ENCODE assay signal across 13 cellular contexts in the genomic region with DNA sequence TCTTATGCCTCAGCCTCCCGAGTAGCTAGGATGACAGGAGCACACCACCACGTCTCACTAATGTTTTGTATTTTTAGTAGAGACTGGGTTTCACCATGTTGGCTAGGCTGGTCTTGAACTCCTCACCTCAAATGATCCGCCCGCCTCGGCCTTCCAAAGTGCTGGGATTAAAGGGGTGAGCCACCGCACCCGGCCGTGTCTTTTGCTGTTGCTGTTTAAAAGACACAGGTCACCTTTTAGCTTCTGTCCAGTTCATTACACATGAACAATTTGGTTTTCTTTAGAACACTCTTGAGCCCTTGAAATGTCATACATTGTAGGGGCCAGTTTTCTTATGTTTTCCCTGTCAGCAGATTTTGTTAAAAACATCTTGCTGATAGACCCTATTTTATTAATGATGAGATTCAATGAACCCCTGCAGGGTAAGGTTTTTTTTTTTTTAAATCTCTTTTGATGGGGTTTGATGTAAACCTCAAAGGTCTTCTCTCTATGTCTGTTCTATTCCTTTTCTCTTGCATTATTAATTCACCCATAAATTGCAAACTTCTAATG.
DNase-seq lines count a peak whose midpoint lies in the region; ATAC-seq and TF ChIP-seq lines count a peak whose summit lies in the region.
"Had no signal": no experiment of that assay in that cellular context is flagged by ENCODE, and none has a peak within 500 bp of the region (broad histone marks: within the 10 kb centered on the region; RNA-seq: fewer than 3 reads in every experiment).

No MANE protein-coding gene starts in this region.

- H3K27me3 ChIP-seq in neutrophil: no peaks in the 10 kb centered on the region
- no peaks in the 10 kb centered on the region for H3K27me3 ChIP-seq in PC-9 (ENCODE audit: insufficient read depth, low read depth)
- H3K27me3 ChIP-seq: upper lobe of left lung had no signal

- no peaks in the 10 kb centered on the region; the same call in 1 of the 2 replicates for H3F3A ChIP-seq in PC-9 (ENCODE audit: insufficient read depth, low read depth)

- no peaks in the 10 kb centered on the region for H3K9me3 Mint-ChIP-seq in activated naive CD4-positive, alpha-beta T cell treated with anti-CD3 and anti-CD28 coated beads, Interleukin-2, amount 50 U/mL, for 72 hours
- H3K9me3 Mint-ChIP-seq in endothelial cell (ENCODE audit: unreplicated experiment): no peaks in the 10 kb centered on the region
- no peaks in the 10 kb centered on the region for H3K9me3 Mint-ChIP-seq in type B pancreatic cell
- H3K9me3 Mint-ChIP-seq: CD4-positive, alpha-beta T cell had no signal

- H4K20me1 ChIP-seq in PC-9 (ENCODE audit: insufficient read depth): no peaks in the 10 kb centered on the region

- H3K36me3 ChIP-seq in neutrophil (no peaks in the 10 kb centered on the region), PC-9 (ENCODE audit: low read depth) (no peaks in the 10 kb centered on the region)
- H3K36me3 ChIP-seq: upper lobe of left lung had no signal

- no peak for ATAC-seq in activated naive CD4-positive, alpha-beta T cell treated with anti-CD3 and anti-CD28 coated beads, Interleukin-2, amount 50 U/mL, for 72 hours

- no peaks in the 10 kb centered on the region for H3K9me2 ChIP-seq in PC-9 (ENCODE audit: insufficient read depth)

- BruUV-seq in PC-9 (replicated peaks; lab: Mats Ljungman, UMichigan): no TSS peak

- no peak overlapping the region for H3K4me3 Mint-ChIP-seq in endothelial cell (ENCODE audit: unreplicated experiment)
- peak overlapping the region; percentile 34 for H3K4me3 Mint-ChIP-seq in type B pancreatic cell

- POLR2A ChIA-PET in PC-9 (lab: Charles Lee; ENCODE audit: unreplicated experiment): interaction anchor here (0.6 kb wide), 1 partner anchor 1193 kb away, joined by 5 read pairs; no protein-coding TSS in a partner anchor

- H3K36me3 Mint-ChIP-seq in activated naive CD4-positive, alpha-beta T cell treated with anti-CD3 and anti-CD28 coated beads, Interleukin-2, amount 50 U/mL, for 72 hours: peaks cover 0 to 6% of the 10 kb centered on the region in 2 donors
- H3K36me3 Mint-ChIP-seq in endothelial cell (ENCODE audit: low read depth, unreplicated experiment) (peaks cover 4% of the 10 kb centered on the region), type B pancreatic cell (peaks cover 4% of the 10 kb centered on the region)

- H3K4me1 ChIP-seq in neutrophil (ENCODE audit: control insufficient read depth in 1 of 2, insufficient read depth in 1 of 2, low read depth in 1 of 2, low read length in 1 of 2): peaks cover 10 to 15% of the 10 kb centered on the region in 2 experiments
- H3K4me1 ChIP-seq in PC-9 (replicated peaks; ENCODE audit: insufficient read depth): peaks cover 8% of the 10 kb centered on the region

- H3K79me2 ChIP-seq in PC-9 (ENCODE audit: low read depth): no peaks in the 10 kb centered on the region

- no peak for DNase-seq in activated naive CD4-positive, alpha-beta T cell treated with anti-CD3 and anti-CD28 coated beads, Interleukin-2, amount 50 U/mL, for 72 hours (ENCODE audit: low spot score in 2 of 2)
- DNase-seq in activated naive CD4-positive, alpha-beta T cell treated with Interleukin-2 at 50 U/mL for 16 hours: no peak
- DNase-seq in endothelial cell (ENCODE audit: low spot score): no peak
- no peak for DNase-seq in type B pancreatic cell (ENCODE audit: extremely low spot score, unreplicated experiment)
- DNase-seq in PC-9: no peak
- DNase-seq in stimulated activated CD4-positive, alpha-beta T cell treated with anti-CD3 and anti-CD28 coated beads, Interleukin-4, amount 100 ng/mL, for 4 hours: no peak
- DNase-seq in SIG-M5 (lab: John Stamatoyannopoulos, UW): no peak
- DNase-seq: activated CD4-positive, CD25-positive, alpha-beta regulatory T cell; activated gamma-delta T cell had no signal

- CTCF ChIA-PET in PC-9 (lab: Charles Lee): interaction anchor here (1.0 kb wide), 1 partner anchor 167 kb away, joined by 5 read pairs; no protein-coding TSS in a partner anchor

- no peak overlapping the region for H3K4me3 ChIP-seq in neutrophil (ENCODE audit: low read depth in 1 of 2, low read length in 1 of 2)
- H3K4me3 ChIP-seq in PC-9: no peak overlapping the region

- H3K27ac ChIP-seq in neutrophil: peak overlapping the region; percentile 10
- no peak overlapping the region for H3K27ac ChIP-seq in PC-9
- H3K27ac ChIP-seq: RWPE1 had no signal

- H3K27me3 Mint-ChIP-seq in endothelial cell (ENCODE audit: unreplicated experiment): peaks cover 3% of the 10 kb centered on the region
- no peaks in the 10 kb centered on the region for H3K27me3 Mint-ChIP-seq in type B pancreatic cell
- H3K27me3 Mint-ChIP-seq: CD4-positive, alpha-beta T cell had no signal

- no peak overlapping the region for H3K4me2 ChIP-seq in PC-9

- no peak overlapping the region for H2AFZ ChIP-seq in PC-9

- peak overlapping the region; percentile 59 to 73 for H3K27ac Mint-ChIP-seq in activated naive CD4-positive, alpha-beta T cell treated with anti-CD3 and anti-CD28 coated beads, Interleukin-2, amount 50 U/mL, for 72 hours
- peak overlapping the region; percentile 95 for H3K27ac Mint-ChIP-seq in endothelial cell (ENCODE audit: unreplicated experiment)
- H3K27ac Mint-ChIP-seq in type B pancreatic cell: no peak overlapping the region
- H3K27ac Mint-ChIP-seq: CD4-positive, alpha-beta T cell had no signal

- intact Hi-C loops in PC-9 (cut with micrococcal nuclease; ENCODE audit: unreplicated experiment): loop anchor here (5.0 to 10.0 kb wide), 6 partner anchors 89 to 1204 kb away; partner anchors contain the start of genes HNRNPA3 and HOXD8

- no peaks in the 10 kb centered on the region for H3K9me3 ChIP-seq in neutrophil
- no peaks in the 10 kb centered on the region for H3K9me3 ChIP-seq in PC-9 (ENCODE audit: insufficient read depth, low read depth)
- H3K9me3 ChIP-seq: upper lobe of left lung had no signal

- TF ChIP-seq CTCF in endothelial cell (IDR thresholded peaks at IDR 0.05; ENCODE audit: unreplicated experiment): no peak
- no peak for TF ChIP-seq CTCF in neutrophil (IDR thresholded peaks at IDR 0.05)
- TF ChIP-seq CTCF in type B pancreatic cell (conservative IDR thresholded peaks at IDR 0.05): no peak
- no peak for TF ChIP-seq CTCF in PC-9 (conservative IDR thresholded peaks at IDR 0.05)

- peaks cover 24% of the 10 kb centered on the region for H3K4me1 Mint-ChIP-seq in endothelial cell (ENCODE audit: unreplicated experiment)
- H3K4me1 Mint-ChIP-seq in type B pancreatic cell (ENCODE audit: unreplicated experiment): peaks cover 32% of the 10 kb centered on the region
